Comparison of ENCODE assay signal across 1 cellular context in genomic region chr6:41494212-41495115, GRCh38.
TF ChIP-seq lines count a peak whose summit lies in the region.

No MANE protein-coding gene starts in this region.

TF ChIP-seq in K562, 482 proteins besides CTCF, POLR2A, EP300 and RAD21:
- no peak for TF ChIP-seq NFIX (CRISPR knock-in tag; IDR thresholded peaks at IDR 0.05; ENCODE audit: low read depth)
- TF ChIP-seq ZC3H8 (IDR thresholded peaks at IDR 0.05) = no peak
- TF ChIP-seq, protein P1, sequence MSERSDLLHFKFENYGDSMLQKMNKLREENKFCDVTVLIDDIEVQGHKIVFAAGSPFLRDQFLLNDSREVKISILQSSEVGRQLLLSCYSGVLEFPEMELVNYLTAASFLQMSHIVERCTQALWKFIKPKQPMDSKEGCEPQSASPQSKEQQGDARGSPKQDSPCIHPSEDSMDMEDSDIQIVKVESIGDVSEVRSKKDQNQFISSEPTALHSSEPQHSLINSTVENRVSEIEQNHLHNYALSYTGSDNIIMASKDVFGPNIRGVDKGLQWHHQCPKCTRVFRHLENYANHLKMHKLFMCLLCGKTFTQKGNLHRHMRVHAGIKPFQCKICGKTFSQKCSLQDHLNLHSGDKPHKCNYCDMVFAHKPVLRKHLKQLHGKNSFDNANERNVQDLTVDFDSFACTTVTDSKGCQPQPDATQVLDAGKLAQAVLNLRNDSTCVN (CRISPR knock-in tag; IDR thresholded peaks at IDR 0.05) = peak; percentile 29; the same call in 1 of the 2 replicates
- no peak for TF ChIP-seq KAT2B (IDR thresholded peaks at IDR 0.05; ENCODE audit: low read depth, low read length)
- TF ChIP-seq ZNF174 (CRISPR knock-in tag; IDR thresholded peaks at IDR 0.05) = no peak
- no peak for TF ChIP-seq BACH1 (tag; IDR thresholded peaks at IDR 0.05)
- TF ChIP-seq SPI1 (IDR thresholded peaks at IDR 0.05; ENCODE audit: borderline replicate concordance, low read depth, low read length) = no peak
- TF ChIP-seq, protein P2, sequence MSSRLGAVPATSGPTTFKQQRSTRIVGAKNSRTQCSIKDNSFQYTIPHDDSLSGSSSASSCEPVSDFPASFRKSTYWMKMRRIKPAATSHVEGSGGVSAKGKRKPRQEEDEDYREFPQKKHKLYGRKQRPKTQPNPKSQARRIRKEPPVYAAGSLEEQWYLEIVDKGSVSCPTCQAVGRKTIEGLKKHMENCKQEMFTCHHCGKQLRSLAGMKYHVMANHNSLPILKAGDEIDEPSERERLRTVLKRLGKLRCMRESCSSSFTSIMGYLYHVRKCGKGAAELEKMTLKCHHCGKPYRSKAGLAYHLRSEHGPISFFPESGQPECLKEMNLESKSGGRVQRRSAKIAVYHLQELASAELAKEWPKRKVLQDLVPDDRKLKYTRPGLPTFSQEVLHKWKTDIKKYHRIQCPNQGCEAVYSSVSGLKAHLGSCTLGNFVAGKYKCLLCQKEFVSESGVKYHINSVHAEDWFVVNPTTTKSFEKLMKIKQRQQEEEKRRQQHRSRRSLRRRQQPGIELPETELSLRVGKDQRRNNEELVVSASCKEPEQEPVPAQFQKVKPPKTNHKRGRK (tag; IDR thresholded peaks at IDR 0.05) = peak; percentile 15; the same call in 1 of the 2 replicates
